Comparison of ENCODE assay signal across 16 cellular contexts in genomic region chr21:8989883-8990325, GRCh38.
DNase-seq lines count a peak whose midpoint lies in the region; ATAC-seq and TF ChIP-seq lines count a peak whose summit lies in the region.
"Had no signal": no experiment of that assay in that cellular context is flagged by ENCODE, and none has a peak within 500 bp of the region (broad histone marks: within the 10 kb centered on the region; RNA-seq: fewer than 3 reads in every experiment).

No MANE protein-coding gene starts in this region.

- no peaks in the 10 kb centered on the region for H3K9me2 ChIP-seq in Karpas-422 (replicated peaks; ENCODE audit: insufficient read depth, low read length)
- no peaks in the 10 kb centered on the region for H3K9me2 ChIP-seq in MM.1S (replicated peaks; ENCODE audit: insufficient read depth, low read length)

- no peaks in the 10 kb centered on the region for H3K27me3 Mint-ChIP-seq in endodermal cell (ENCODE audit: insufficient read depth)
- H3K27me3 Mint-ChIP-seq: activated CD4-positive, alpha-beta memory T cell treated with anti-CD3 and anti-CD28 coated beads, Interleukin-2, amount 10 ng/mL, durations not matched to agents 7 days and 5 days had no signal

- H3K27ac Mint-ChIP-seq in endodermal cell: no peak overlapping the region
- H3K27ac Mint-ChIP-seq: activated CD4-positive, alpha-beta memory T cell treated with anti-CD3 and anti-CD28 coated beads, Interleukin-2, amount 10 ng/mL, durations not matched to agents 7 days and 5 days; CD8-positive, alpha-beta T cell had no signal

- no peak overlapping the region for H3K4me2 ChIP-seq in Karpas-422 (ENCODE audit: low read depth, low read length, poor library complexity, severe bottlenecking)
- H3K4me2 ChIP-seq in MM.1S (ENCODE audit: low read depth, low read length): no peak overlapping the region
- H3K4me2 ChIP-seq: smooth muscle cell had no signal

- peaks cover 64% of the 10 kb centered on the region for H3K9me3 Mint-ChIP-seq in endodermal cell

- TF ChIP-seq CTCF in endodermal cell (conservative IDR thresholded peaks at IDR 0.05) (no peak), lower lobe of right lung (IDR thresholded peaks at IDR 0.05) (no peak), MM.1S (IDR thresholded peaks at IDR 0.05; ENCODE audit: low read length) (no peak)

- 67% methylated on average over 14 of the region's 14 CpGs for WGBS in endodermal cell (ENCODE audit: insufficient coverage in 1 of 2, insufficient read length in 1 of 2), 2 experiments

- H3K27ac ChIP-seq in Karpas-422 (ENCODE audit: low read length) (no peak overlapping the region), endodermal cell (ENCODE audit: low read depth, low read length) (no peak overlapping the region), lower lobe of right lung (no peak overlapping the region), MM.1S (ENCODE audit: low read length) (no peak overlapping the region)
- H3K27ac ChIP-seq: RWPE1 had no signal

- no peak overlapping the region for H3K4me3 ChIP-seq in Karpas-422 (ENCODE audit: low read length)
- peak overlapping the region; percentile 46 for H3K4me3 ChIP-seq in endodermal cell (ENCODE audit: low read length)
- H3K4me3 ChIP-seq in lower lobe of right lung: no peak overlapping the region
- no peak overlapping the region for H3K4me3 ChIP-seq in MM.1S (ENCODE audit: low read length)
- H3K4me3 ChIP-seq: HAP-1, lung, smooth muscle cell had no signal

- peaks cover 57% of the 10 kb centered on the region for H3K9me3 ChIP-seq in Karpas-422 (ENCODE audit: low read length)
- peaks cover 64% of the 10 kb centered on the region for H3K9me3 ChIP-seq in endodermal cell (ENCODE audit: control insufficient read depth, low read length)
- H3K9me3 ChIP-seq in lower lobe of right lung: no peaks in the 10 kb centered on the region
- H3K9me3 ChIP-seq in MM.1S (replicated peaks; ENCODE audit: insufficient read depth, low read length): no peaks in the 10 kb centered on the region

- H4K20me1 ChIP-seq in Karpas-422 (ENCODE audit: insufficient read depth, low read depth, low read length): no peaks in the 10 kb centered on the region
- H4K20me1 ChIP-seq in MM.1S (ENCODE audit: insufficient read depth, low read length): no peaks in the 10 kb centered on the region

- H3K36me3 Mint-ChIP-seq in endodermal cell (ENCODE audit: low read depth): peaks cover 22% of the 10 kb centered on the region
- H3K36me3 Mint-ChIP-seq: CD8-positive, alpha-beta T cell had no signal

- no peaks in the 10 kb centered on the region for H3F3A ChIP-seq in MM.1S (ENCODE audit: insufficient read depth, low read length)

- peak; percentile 94 for DNase-seq in DMS114 treated with DMSO at 0.1 percent for 48 hours (lab: John Stamatoyannopoulos, UW; ENCODE audit: unreplicated experiment)
- peak; percentile 41 for DNase-seq in Karpas-422
- peak; percentile 65 for DNase-seq in endodermal cell
- DNase-seq in lower lobe of right lung: no peak
- no peak for DNase-seq in MM.1S
- DNase-seq in NCI-H146 (lab: John Stamatoyannopoulos, UW): no peak
- DNase-seq: activated CD4-positive, alpha-beta memory T cell treated with anti-CD3 and anti-CD28 coated beads, Interleukin-2, amount 10 ng/mL, durations not matched to agents 7 days and 5 days; activated naive CD4-positive, alpha-beta T cell treated with Interleukin-2 at 50 U/mL for 16 hours; CD8-positive, alpha-beta T cell; NCI-H226 had no signal

- H3K9ac ChIP-seq in Karpas-422 (ENCODE audit: low read length) (no peak overlapping the region), endodermal cell (ENCODE audit: extremely low read depth, low read length, poor library complexity, severe bottlenecking) (no peak overlapping the region), MM.1S (ENCODE audit: low read length) (no peak overlapping the region)

- H3K27me3 ChIP-seq in Karpas-422 (ENCODE audit: low read length): no peaks in the 10 kb centered on the region
- H3K27me3 ChIP-seq in endodermal cell (ENCODE audit: control insufficient read depth, insufficient read depth, low read length, poor library complexity, severe bottlenecking): no peaks in the 10 kb centered on the region
- H3K27me3 ChIP-seq in lower lobe of right lung (ENCODE audit: low read depth): peaks cover 45% of the 10 kb centered on the region
- H3K27me3 ChIP-seq in MM.1S (replicated peaks; ENCODE audit: insufficient read depth, low read length): no peaks in the 10 kb centered on the region

- ATAC-seq in lower lobe of right lung: peak; percentile 47 to 64
- no peak for ATAC-seq in GM19023 (IDR thresholded peaks at IDR 0.05; ENCODE audit: unreplicated experiment)
- ATAC-seq in HG03442 (IDR thresholded peaks at IDR 0.05; ENCODE audit: unreplicated experiment): no peak
- ATAC-seq: CD8-positive, alpha-beta T cell had no signal

- H3K4me3 Mint-ChIP-seq in endodermal cell: no peak overlapping the region
- H3K4me3 Mint-ChIP-seq: activated CD4-positive, alpha-beta memory T cell treated with anti-CD3 and anti-CD28 coated beads, Interleukin-2, amount 10 ng/mL, durations not matched to agents 7 days and 5 days; CD8-positive, alpha-beta T cell had no signal

- H3K36me3 ChIP-seq in Karpas-422 (ENCODE audit: insufficient read depth, low read length): no peaks in the 10 kb centered on the region
- H3K36me3 ChIP-seq in endodermal cell (ENCODE audit: control insufficient read depth, insufficient read depth, low read length): no peaks in the 10 kb centered on the region
- H3K36me3 ChIP-seq in lower lobe of right lung: no peaks in the 10 kb centered on the region
- no peaks in the 10 kb centered on the region for H3K36me3 ChIP-seq in MM.1S (replicated peaks; ENCODE audit: insufficient read depth, low read length)
- H3K36me3 ChIP-seq: HAP-1 had no signal

- intact Hi-C loops in lower lobe of right lung (cut with DNase I): no loop called here

- H2AFZ ChIP-seq in Karpas-422 (ENCODE audit: low read length): no peak overlapping the region
- no peak overlapping the region for H2AFZ ChIP-seq in MM.1S (ENCODE audit: low read length)

- H3K4me1 Mint-ChIP-seq in endodermal cell: no peaks in the 10 kb centered on the region
- H3K4me1 Mint-ChIP-seq: activated CD4-positive, alpha-beta memory T cell treated with anti-CD3 and anti-CD28 coated beads, Interleukin-2, amount 10 ng/mL, durations not matched to agents 7 days and 5 days had no signal

- no peaks in the 10 kb centered on the region for H3K79me2 ChIP-seq in Karpas-422 (ENCODE audit: low read length)
- no peaks in the 10 kb centered on the region for H3K79me2 ChIP-seq in MM.1S (ENCODE audit: low read length)

- no peaks in the 10 kb centered on the region for H3K4me1 ChIP-seq in Karpas-422 (ENCODE audit: low read length)
- H3K4me1 ChIP-seq in endodermal cell (ENCODE audit: control insufficient read depth, insufficient read depth, low read length): no peaks in the 10 kb centered on the region
- H3K4me1 ChIP-seq in lower lobe of right lung: no peaks in the 10 kb centered on the region
- H3K4me1 ChIP-seq in MM.1S (ENCODE audit: low read length): no peaks in the 10 kb centered on the region
- H3K4me1 ChIP-seq: HAP-1 had no signal

Comparison
In these comparisons a context has a peak if more than half of its experiments do, and no peak if none do; other contexts are left out.
1. DNase-seq: peak in DMS114 treated with DMSO at 0.1 percent for 48 hours (single experiment), Karpas-422 (single experiment) and endodermal cell (single experiment); none in lower lobe of right lung (single experiment), MM.1S (single experiment) and NCI-H146 (single experiment).
2. ATAC-seq: peak in lower lobe of right lung (2 of 2); none in GM19023 (single experiment) and HG03442 (single experiment).